Comparison of ENCODE assay signal across 8 cellular contexts in genomic region chr17:30117548-30118155, GRCh38. TPM values are rescaled to one million over a fixed set of nuclear protein-coding genes. Genes with fewer than 3 reads are reported as not detected.
A peak's percentile ranks its signal among the peaks of the same experiment; 100 is the strongest.
DNase-seq lines count a peak whose midpoint lies in the region; ATAC-seq, FAIRE-seq and TF ChIP-seq lines count a peak whose summit lies in the region.

No MANE protein-coding gene starts in this region.

- peak overlapping the region; percentile 91 for H3K27ac ChIP-seq in WERI-Rb-1
- H3K27ac ChIP-seq in skeletal muscle tissue (ENCODE audit: low read depth, low read length): peak overlapping the region; percentile 95

- H3K9ac ChIP-seq in skeletal muscle tissue (ENCODE audit: low read depth in 1 of 3, low read length in 3 of 3): peak overlapping the region; percentile 86 to 100 (median 94)

- H3K27ac Mint-ChIP-seq in glutamatergic neuron (ENCODE audit: unreplicated experiment): peak overlapping the region; percentile 96

- H3K27me3 ChIP-seq in HAP-1 (ENCODE audit: low read depth) (no peaks in the 10 kb centered on the region), WERI-Rb-1 (ENCODE audit: insufficient read depth, low read depth, severe bottlenecking) (no peaks in the 10 kb centered on the region), skeletal muscle tissue (ENCODE audit: control insufficient read depth in 3 of 3, insufficient read depth in 3 of 3, low read length in 3 of 3) (no peaks in the 10 kb centered on the region)

- TF ChIP-seq CTCF in WERI-Rb-1 (IDR thresholded peaks at IDR 0.05; ENCODE audit: low read depth, low read length): no peak
- TF ChIP-seq CTCF in glutamatergic neuron (IDR thresholded peaks at IDR 0.05; ENCODE audit: partially characterized antibody, unreplicated experiment): no peak

- peaks cover 7% of the 10 kb centered on the region for H3K4me1 Mint-ChIP-seq in glutamatergic neuron (ENCODE audit: low read depth, unreplicated experiment)

- H3K4me3 Mint-ChIP-seq in glutamatergic neuron (ENCODE audit: unreplicated experiment): peak overlapping the region; percentile 96

- no peak for TF ChIP-seq POLR2A in H54 (IDR thresholded peaks at IDR 0.05; ENCODE audit: low read depth, low read length)

- peak overlapping the region; percentile 76 for H3K4me3 ChIP-seq in HAP-1
- peak overlapping the region; percentile 100 for H3K4me3 ChIP-seq in WERI-Rb-1 (ENCODE audit: low read depth, low read length)
- H3K4me3 ChIP-seq in skeletal muscle tissue (ENCODE audit: low read length in 3 of 3): peak overlapping the region; percentile 83 to 99 (median 85)

- DNase-seq in HAP-1 (ENCODE audit: low spot score in 2 of 2): no peak
- no peak for DNase-seq in WERI-Rb-1
- DNase-seq in glutamatergic neuron: no peak
- no peak for DNase-seq in H54 (ENCODE audit: insufficient read length, low spot score)

- H3K4me1 ChIP-seq in HAP-1 (peaks cover 22% of the 10 kb centered on the region), skeletal muscle tissue (ENCODE audit: control insufficient read depth in 3 of 3, insufficient read depth in 3 of 3, low read length in 3 of 3) (peaks cover 0 to 15% (median 8%) of the 10 kb centered on the region in 3 donors)

- no peaks in the 10 kb centered on the region for H3K27me3 Mint-ChIP-seq in glutamatergic neuron (ENCODE audit: unreplicated experiment)

- H3K36me3 ChIP-seq in HAP-1 (replicated peaks) (peaks cover 20% of the 10 kb centered on the region), WERI-Rb-1 (peaks cover 29% of the 10 kb centered on the region), skeletal muscle tissue (ENCODE audit: control insufficient read depth in 3 of 3, insufficient read depth in 3 of 3, low read length in 3 of 3) (peaks cover 0 to 5% (median 0%) of the 10 kb centered on the region in 3 donors)

- no peaks in the 10 kb centered on the region for H3K9me3 ChIP-seq in HAP-1
- H3K9me3 ChIP-seq in WERI-Rb-1 (ENCODE audit: severe bottlenecking): no peaks in the 10 kb centered on the region
- no peaks in the 10 kb centered on the region for H3K9me3 ChIP-seq in skeletal muscle tissue (ENCODE audit: control insufficient read depth in 3 of 3, low read length in 3 of 3)

- peaks cover 5% of the 10 kb centered on the region for H3K9me3 Mint-ChIP-seq in glutamatergic neuron (ENCODE audit: unreplicated experiment)

- ATAC-seq in GM21367 (IDR thresholded peaks at IDR 0.05; ENCODE audit: unreplicated experiment) (no peak), HG03571 (IDR thresholded peaks at IDR 0.05; ENCODE audit: unreplicated experiment) (no peak), GM21529 (IDR thresholded peaks at IDR 0.05; ENCODE audit: unreplicated experiment) (no peak)

- no peak for FAIRE-seq in H54 (lab: Jason Lieb, UNC)

- in situ Hi-C loops in HAP-1 (cut with MboI; ENCODE audit: low sequenced_read_pairs): loop anchor here (25.0 kb wide), 1 partner anchor 595 kb away; no protein-coding TSS in a partner anchor

- no peaks in the 10 kb centered on the region for H3K36me3 Mint-ChIP-seq in glutamatergic neuron (ENCODE audit: unreplicated experiment)

RNA-seq across cellular contexts. Expression of gene NSRP1, which starts 1.0 kb away (rescaled TPM):
- total RNA-seq in glutamatergic neuron (ENCODE audit: unreplicated experiment) (18.2 TPM), skeletal muscle tissue (7.8 TPM)
